ENCODE assay signal across 1 cellular context in the genomic region with DNA sequence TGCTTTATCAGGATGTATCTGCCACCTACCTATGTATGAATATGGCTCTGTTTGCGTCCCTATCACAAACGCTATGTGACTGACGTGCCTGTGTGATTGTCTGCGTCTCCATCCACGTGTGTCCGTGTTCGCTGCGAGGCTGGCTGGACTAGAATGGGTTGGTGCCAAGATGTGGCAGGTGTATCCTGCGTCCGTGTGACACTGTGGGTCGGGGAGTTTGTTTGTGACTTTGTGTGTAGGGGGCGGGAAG.
A peak's percentile ranks its signal among the peaks of the same experiment; 100 is the strongest.
TF ChIP-seq lines count a peak whose summit lies in the region.

No MANE protein-coding gene starts in this region.

TF ChIP-seq in endothelial cell of umbilical vein, 7 proteins besides CTCF, POLR2A, EP300 and RAD21:
- TF ChIP-seq GATA2 (IDR thresholded peaks at IDR 0.05; ENCODE audit: insufficient read depth, insufficient read length, low read depth, low read length) (no peak), FOS (IDR thresholded peaks at IDR 0.05; ENCODE audit: borderline replicate concordance, insufficient read depth, low read length) (no peak)
- TF ChIP-seq, protein P1, sequence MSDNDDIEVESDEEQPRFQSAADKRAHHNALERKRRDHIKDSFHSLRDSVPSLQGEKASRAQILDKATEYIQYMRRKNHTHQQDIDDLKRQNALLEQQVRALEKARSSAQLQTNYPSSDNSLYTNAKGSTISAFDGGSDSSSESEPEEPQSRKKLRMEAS (IDR thresholded peaks at IDR 0.05; ENCODE audit: insufficient read depth, insufficient read length) = peak; percentile 25
